ENCODE assay signal across 15 cellular contexts in genomic region chr2:25269234-25269633, GRCh38.
"Had no signal": no experiment of that assay in that cellular context is flagged by ENCODE, and none has a peak within 500 bp of the region (broad histone marks: within the 10 kb centered on the region; RNA-seq: fewer than 3 reads in every experiment).

No MANE protein-coding gene starts in this region.

- DNase-seq: activated CD4-positive, alpha-beta T cell treated with anti-CD3 and anti-CD28 coated beads for 1 hour; activated CD8-positive, alpha-beta memory T cell treated with anti-CD3 and anti-CD28 coated beads for 24 hours; activated effector memory CD4-positive, alpha-beta T cell treated with anti-CD3 and anti-CD28 coated beads, Interleukin-2, amount 50 U/mL, for 16 hours; central memory CD4-positive, alpha-beta T cell; effector CD8-positive, alpha-beta T cell; gastrocnemius medialis; heart right ventricle; nephron progenitor cell; ovary; stimulated activated CD4-positive, alpha-beta T cell treated with anti-CD3 and anti-CD28 coated beads, Interleukin-2, amount 100 ng/mL, for 48 hours; T-helper 9 cell; thyroid gland; uterus had no signal

- H3K27me3 ChIP-seq: gastrocnemius medialis, heart right ventricle, ovary, thyroid gland, uterus had no signal

- H3K4me3 ChIP-seq: coronary artery, gastrocnemius medialis, heart right ventricle, ovary, thyroid gland, uterus had no signal

- H3K36me3 ChIP-seq: ovary, uterus had no signal

- H3K27ac ChIP-seq: coronary artery, gastrocnemius medialis, heart right ventricle, ovary, uterus had no signal

- H3K9me3 Mint-ChIP-seq: nephron progenitor cell had no signal

- H3K4me1 ChIP-seq: uterus had no signal

- ATAC-seq: gastrocnemius medialis, heart right ventricle, left lobe of liver had no signal

- H3K9me3 ChIP-seq: gastrocnemius medialis, heart right ventricle, ovary, thyroid gland, uterus had no signal
